In genomic region chr10:63825111-63825510, GRCh38 we compare ENCODE assay signal across 18 cellular contexts.
"Had no signal": no experiment of that assay in that cellular context is flagged by ENCODE, and none has a peak within 500 bp of the region (broad histone marks: within the 10 kb centered on the region; RNA-seq: fewer than 3 reads in every experiment).

No MANE protein-coding gene starts in this region.

- H3K36me3 Mint-ChIP-seq: activated naive CD8-positive, alpha-beta T cell treated with anti-CD3 and anti-CD28 coated beads for 36 hours; stimulated activated effector memory CD8-positive, alpha-beta T cell treated with anti-CD3 and anti-CD28 coated beads, Interleukin-12 subunit alpha, Interleukin-12 subunit beta, amount 100 ng/mL, for 72 hours had no signal

- ATAC-seq: activated CD8-positive, alpha-beta T cell treated with anti-CD3 and anti-CD28 coated beads, Interleukin-2, amount 10 ng/mL, durations not matched to agents 7 days and 5 days; esophagus mucosa; stimulated activated effector memory CD8-positive, alpha-beta T cell treated with anti-CD3 and anti-CD28 coated beads, Interleukin-12 subunit alpha, Interleukin-12 subunit beta, amount 100 ng/mL, for 72 hours had no signal

- H3K4me3 ChIP-seq: dorsolateral prefrontal cortex, ovary, thyroid gland, uterus had no signal

- H3K27me3 ChIP-seq: ovary, thyroid gland, uterus had no signal

- H3K9me3 ChIP-seq: ovary, thyroid gland, uterus had no signal

- H3K9me3 Mint-ChIP-seq: activated naive CD8-positive, alpha-beta T cell treated with anti-CD3 and anti-CD28 coated beads for 36 hours; endodermal cell; stimulated activated effector memory CD8-positive, alpha-beta T cell treated with anti-CD3 and anti-CD28 coated beads, Interleukin-12 subunit alpha, Interleukin-12 subunit beta, amount 100 ng/mL, for 72 hours had no signal

- DNase-seq: activated CD8-positive, alpha-beta memory T cell treated with anti-CD3 and anti-CD28 coated beads, Interleukin-2, amount 50 U/mL, for 4 hours; activated CD8-positive, alpha-beta T cell treated with anti-CD3 and anti-CD28 coated beads, Interleukin-2, amount 10 ng/mL, durations not matched to agents 7 days and 5 days; activated gamma-delta T cell; activated naive CD8-positive, alpha-beta T cell treated with anti-CD3 and anti-CD28 coated beads for 36 hours; activated T-cell treated with anti-CD3 and anti-CD28 coated beads, Interleukin-2, amount 50 U/mL, for 48 hours; aorta; dorsolateral prefrontal cortex; endodermal cell; glutamatergic neuron; hypothalamus; ovary; stimulated activated CD4-positive, alpha-beta T cell treated with anti-CD3 and anti-CD28 coated beads, Interleukin-12 subunit alpha, Interleukin-12 subunit beta, amount 100 ng/mL, for 4 hours; stimulated activated CD4-positive, alpha-beta T cell treated with anti-CD3 and anti-CD28 coated beads, Interleukin-2, amount 100 ng/mL, for 24 hours; thyroid gland; uterus had no signal

- H3K4me3 Mint-ChIP-seq: activated CD8-positive, alpha-beta T cell treated with anti-CD3 and anti-CD28 coated beads, Interleukin-2, amount 10 ng/mL, durations not matched to agents 7 days and 5 days; activated naive CD8-positive, alpha-beta T cell treated with anti-CD3 and anti-CD28 coated beads for 36 hours; endodermal cell; neural crest cell; stimulated activated effector memory CD8-positive, alpha-beta T cell treated with anti-CD3 and anti-CD28 coated beads, Interleukin-12 subunit alpha, Interleukin-12 subunit beta, amount 100 ng/mL, for 72 hours had no signal

- H3K36me3 ChIP-seq: ovary, thyroid gland, uterus had no signal

- H3K27ac Mint-ChIP-seq: activated CD8-positive, alpha-beta T cell treated with anti-CD3 and anti-CD28 coated beads, Interleukin-2, amount 10 ng/mL, durations not matched to agents 7 days and 5 days; activated naive CD8-positive, alpha-beta T cell treated with anti-CD3 and anti-CD28 coated beads for 36 hours; endodermal cell; stimulated activated effector memory CD8-positive, alpha-beta T cell treated with anti-CD3 and anti-CD28 coated beads, Interleukin-12 subunit alpha, Interleukin-12 subunit beta, amount 100 ng/mL, for 72 hours had no signal

- H3K4me1 ChIP-seq: thyroid gland, uterus had no signal

- H3K27ac ChIP-seq: dorsolateral prefrontal cortex, ovary, thyroid gland, uterus had no signal

- H3K4me1 Mint-ChIP-seq: neural crest cell; stimulated activated effector memory CD8-positive, alpha-beta T cell treated with anti-CD3 and anti-CD28 coated beads, Interleukin-12 subunit alpha, Interleukin-12 subunit beta, amount 100 ng/mL, for 72 hours had no signal
